8 cellular contexts compared by ENCODE assay signal in genomic region chr5:102681403-102681983, GRCh38.
DNase-seq lines count a peak whose midpoint lies in the region; ATAC-seq and TF ChIP-seq lines count a peak whose summit lies in the region.

No MANE protein-coding gene starts in this region.

- no peaks in the 10 kb centered on the region for H3K4me1 Mint-ChIP-seq in chondrocyte (ENCODE audit: low read depth)

- POLR2A ChIA-PET in BJ (lab: Charles Lee), result no interaction called here

- no peak overlapping the region for H3K4me3 Mint-ChIP-seq in chondrocyte (ENCODE audit: unreplicated experiment)

- H3K27ac Mint-ChIP-seq in chondrocyte (ENCODE audit: unreplicated experiment), result no peak overlapping the region

- no peaks in the 10 kb centered on the region for H3K36me3 ChIP-seq in BJ (ENCODE audit: control insufficient read depth, insufficient read depth, low read length)
- H3K36me3 ChIP-seq in liver (ENCODE audit: control insufficient read depth in 4 of 4, insufficient read depth in 3 of 4, low read depth in 1 of 4, low read length in 3 of 4), result no peaks in the 10 kb centered on the region

- H3K4me1 ChIP-seq in liver (ENCODE audit: control insufficient read depth in 4 of 4, insufficient read depth in 4 of 4, low read length in 3 of 4), result peaks cover 0 to 6% (median 2%) of the 10 kb centered on the region in 4 donors

- no peaks in the 10 kb centered on the region for H3K27me3 Mint-ChIP-seq in chondrocyte (ENCODE audit: low read depth)

- no peak overlapping the region for H3K27ac ChIP-seq in liver (ENCODE audit: low read depth in 1 of 2, low read length in 2 of 2)

- no peak overlapping the region for H3K4me3 ChIP-seq in BJ (ENCODE audit: low read depth, low read length)
- H3K4me3 ChIP-seq in liver (ENCODE audit: low read depth in 1 of 3, low read length in 3 of 3), result no peak overlapping the region

- ATAC-seq in GM19035 (IDR thresholded peaks at IDR 0.05; ENCODE audit: unreplicated experiment), result peak; percentile 90
- ATAC-seq in HG03175 (IDR thresholded peaks at IDR 0.05; ENCODE audit: unreplicated experiment), result peak; percentile 92

- peaks cover 2% of the 10 kb centered on the region for H3K36me3 Mint-ChIP-seq in chondrocyte (ENCODE audit: low read depth)

- H3K27me3 ChIP-seq in BJ (ENCODE audit: control insufficient read depth, insufficient read depth, low read length), result no peaks in the 10 kb centered on the region
- no peaks in the 10 kb centered on the region for H3K27me3 ChIP-seq in liver (ENCODE audit: control insufficient read depth in 4 of 4, insufficient read depth in 4 of 4, low read length in 3 of 4)

- H3K9ac ChIP-seq in liver (ENCODE audit: low read depth in 1 of 2, low read length in 2 of 2), result no peak overlapping the region

- peaks cover 6% of the 10 kb centered on the region for H3K9me3 Mint-ChIP-seq in chondrocyte (ENCODE audit: low read depth)

- 66% methylated on average over 2 of the region's 2 CpGs for WGBS in liver

- DNase-seq in BJ (ENCODE audit: low read depth), result no peak
- peak; percentile 70 for DNase-seq in NCI-H345 (lab: John Stamatoyannopoulos, UW)
- DNase-seq in activated CD4-positive, CD25-positive, alpha-beta regulatory T cell treated with anti-CD3 and anti-CD28 coated beads, Interleukin-2, amount 50 U/mL, for 16 hours (ENCODE audit: low read depth, low spot score), result peak; percentile 24
- DNase-seq in chondrocyte (ENCODE audit: low spot score), result no peak
- DNase-seq in stimulated activated CD8-positive, alpha-beta memory T cell treated with anti-CD3 and anti-CD28 coated beads, Interleukin-12 subunit alpha, Interleukin-12 subunit beta, amount 100 ng/mL, for 1 hour (ENCODE audit: low read depth), result peak; percentile 15

- CTCF ChIA-PET in BJ (lab: Yijun Ruan, JAX), result interaction anchor here (0.6 to 2.7 kb wide), 36 partner anchors 9 to 458 kb away, joined by 3 to 23 read pairs (median 4); no protein-coding TSS in a partner anchor

- TF ChIP-seq RAD21 in liver (IDR thresholded peaks at IDR 0.05), result peak; percentile 82 to 90

- TF ChIP-seq CTCF in BJ (IDR thresholded peaks at IDR 0.05; ENCODE audit: insufficient read depth, low read depth, low read length), result peak; percentile 93
- peak; percentile 93 for TF ChIP-seq CTCF in chondrocyte (IDR thresholded peaks at IDR 0.05)
- peak; percentile 53 for TF ChIP-seq CTCF in liver (IDR thresholded peaks at IDR 0.05; ENCODE audit: low read depth, low read length, missing input control)

- no peaks in the 10 kb centered on the region for H3K9me3 ChIP-seq in liver (ENCODE audit: control insufficient read depth in 4 of 4, low read length in 3 of 4)

TF ChIP-seq in liver, 16 proteins besides CTCF, POLR2A, EP300 and RAD21:
- TF ChIP-seq FOXA2 (IDR thresholded peaks at IDR 0.05) (no peak), GABPA (IDR thresholded peaks at IDR 0.05 in 1 of 2, conservative IDR thresholded peaks at IDR 0.05 in 1 of 2) (no peak), JUND (IDR thresholded peaks at IDR 0.05) (no peak), HNF4G (IDR thresholded peaks at IDR 0.05) (no peak), RXRA (IDR thresholded peaks at IDR 0.05) (no peak), SP1 (IDR thresholded peaks at IDR 0.05) (no peak), HNF4A (conservative IDR thresholded peaks at IDR 0.05) (no peak), EGR1 (IDR thresholded peaks at IDR 0.05; ENCODE audit: low read depth in 2 of 2) (no peak), YY1 (IDR thresholded peaks at IDR 0.05) (no peak), REST (IDR thresholded peaks at IDR 0.05) (no peak), ATF3 (IDR thresholded peaks at IDR 0.05) (no peak), MAX (IDR thresholded peaks at IDR 0.05) (no peak), ZBTB33 (IDR thresholded peaks at IDR 0.05) (no peak), FOXA1 (IDR thresholded peaks at IDR 0.05) (no peak), TAF1 (conservative IDR thresholded peaks at IDR 0.05) (no peak), NR2F2 (IDR thresholded peaks at IDR 0.05) (no peak)

Comparison
In these comparisons a context has a peak if more than half of its experiments do, and no peak if none do; other contexts are left out.
1. DNase-seq: peak in NCI-H345 (single experiment), activated CD4-positive, CD25-positive, alpha-beta regulatory T cell treated with anti-CD3 and anti-CD28 coated beads, Interleukin-2, amount 50 U/mL, for 16 hours (single experiment) and stimulated activated CD8-positive, alpha-beta memory T cell treated with anti-CD3 and anti-CD28 coated beads, Interleukin-12 subunit alpha, Interleukin-12 subunit beta, amount 100 ng/mL, for 1 hour (single experiment); none in BJ (single experiment) and chondrocyte (single experiment).
2. Peak in every context shown above with its lines, with median percentiles within 50 percentile points of each other: CTCF ChIP-seq.